In genomic region chr11:6433998-6434650, GRCh38 we compare ENCODE assay signal across 20 cellular contexts.
DNase-seq lines count a peak whose midpoint lies in the region; ATAC-seq, FAIRE-seq and TF ChIP-seq lines count a peak whose summit lies in the region.
"Had no signal": no experiment of that assay in that cellular context is flagged by ENCODE, and none has a peak within 500 bp of the region (broad histone marks: within the 10 kb centered on the region; RNA-seq: fewer than 3 reads in every experiment).

No MANE protein-coding gene starts in this region.

- FAIRE-seq in RCC 7860 (lab: Jason Lieb, UNC) = no peak
- FAIRE-seq: A204.1, islet of Langerhans had no signal

- peak; percentile 9 for DNase-seq in NCI-H748 (lab: John Stamatoyannopoulos, UW; ENCODE audit: unreplicated experiment)
- DNase-seq in NCI-H748 treated with DMSO at 0.1 percent for 48 hours (lab: John Stamatoyannopoulos, UW) = no peak
- DNase-seq in NCI-H69 (lab: John Stamatoyannopoulos, UW) = peak; percentile 35
- DNase-seq in activated T-cell treated with anti-CD3 and anti-CD28 coated beads for 4 hours = no peak
- DNase-seq in stimulated activated CD8-positive, alpha-beta memory T cell treated with anti-CD3 and anti-CD28 coated beads, Interleukin-4, amount 100 ng/mL, for 48 hours = no peak
- DNase-seq in RCC 7860 (ENCODE audit: low spot score) = no peak
- DNase-seq in erythroblast (lab: John Stamatoyannopoulos, UW) = no peak
- DNase-seq: activated CD4-positive, alpha-beta T cell treated with anti-CD3 and anti-CD28 coated beads, Interleukin-2, amount 10 ng/mL, durations not matched to agents 24 days and 14 days; activated T-cell treated with anti-CD3 and anti-CD28 coated beads, Interleukin-2, amount 50 U/mL, for 1 hour; CD4-positive, alpha-beta T cell; dermis blood vessel endothelial cell; EL; heart left ventricle; NCI-H1048; stimulated activated CD4-positive, alpha-beta T cell treated with anti-CD3 and anti-CD28 coated beads, Interleukin-4, amount 100 ng/mL, for 1 hour; T1000; thyroid gland had no signal

- TF ChIP-seq POLR2A in erythroblast (IDR thresholded peaks at IDR 0.05; ENCODE audit: low read length) = no peak

- ATAC-seq in HG02798 (IDR thresholded peaks at IDR 0.05; ENCODE audit: poor library complexity, unreplicated experiment) = peak; percentile 39
- ATAC-seq: heart left ventricle had no signal

Comparison
In these comparisons a context has a peak if more than half of its experiments do, and no peak if none do; other contexts are left out.
1. DNase-seq: peak in NCI-H748 (single experiment) and NCI-H69 (single experiment); none in NCI-H748 treated with DMSO at 0.1 percent for 48 hours (single experiment), activated T-cell treated with anti-CD3 and anti-CD28 coated beads for 4 hours (single experiment), stimulated activated CD8-positive, alpha-beta memory T cell treated with anti-CD3 and anti-CD28 coated beads, Interleukin-4, amount 100 ng/mL, for 48 hours (single experiment), RCC 7860 (single experiment) and erythroblast (0 of 2).